1 cellular context compared by ENCODE assay signal in the genomic region with DNA sequence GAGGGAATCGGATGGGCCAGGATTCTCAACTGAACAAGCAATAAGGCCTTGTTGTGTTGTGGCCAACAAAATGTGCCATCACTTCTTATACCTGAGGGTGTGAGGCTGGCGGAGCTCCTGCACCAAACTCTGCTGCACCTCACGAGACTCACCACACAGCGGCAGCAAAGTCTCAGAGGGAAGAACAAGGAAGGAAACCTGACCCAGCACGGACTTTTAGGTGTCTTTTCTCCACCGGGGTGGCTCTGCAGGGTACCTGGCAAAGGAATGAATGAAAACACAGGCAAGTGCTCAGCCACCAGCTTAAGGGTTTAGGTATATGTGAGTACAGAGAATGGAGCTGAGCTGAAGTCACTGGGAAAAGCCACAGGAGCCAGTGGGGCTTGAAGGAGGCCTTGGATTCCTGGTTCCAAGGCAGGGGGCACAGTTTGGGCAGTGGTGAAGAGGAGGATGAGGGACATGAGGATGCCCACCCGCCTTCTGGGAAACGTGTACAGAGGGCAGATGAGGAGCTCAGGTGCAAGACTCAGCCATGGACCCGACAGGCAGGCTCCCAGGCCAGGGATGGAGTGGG.
TF ChIP-seq lines count a peak whose summit lies in the region.

No MANE protein-coding gene starts in this region.

TF ChIP-seq in K562, 482 proteins besides CTCF, POLR2A, EP300 and RAD21 (continued from another document):
- no peak for TF ChIP-seq ZNF780A (CRISPR knock-in tag; IDR thresholded peaks at IDR 0.05)
- peak; percentile 50; the same call in 1 of the 2 replicates for TF ChIP-seq SMC3 (conservative IDR thresholded peaks at IDR 0.05; ENCODE audit: insufficient read depth, low read depth, low read length)
- TF ChIP-seq FOSL1 (tag; conservative IDR thresholded peaks at IDR 0.05) = no peak
- TF ChIP-seq XRCC5 (IDR thresholded peaks at IDR 0.05; ENCODE audit: low read depth, low read length) = 0 out of 2 replicates have a peak, but pooled peaks have one; percentile 16
